Comparison of ENCODE assay signal across 8 cellular contexts in the genomic region with DNA sequence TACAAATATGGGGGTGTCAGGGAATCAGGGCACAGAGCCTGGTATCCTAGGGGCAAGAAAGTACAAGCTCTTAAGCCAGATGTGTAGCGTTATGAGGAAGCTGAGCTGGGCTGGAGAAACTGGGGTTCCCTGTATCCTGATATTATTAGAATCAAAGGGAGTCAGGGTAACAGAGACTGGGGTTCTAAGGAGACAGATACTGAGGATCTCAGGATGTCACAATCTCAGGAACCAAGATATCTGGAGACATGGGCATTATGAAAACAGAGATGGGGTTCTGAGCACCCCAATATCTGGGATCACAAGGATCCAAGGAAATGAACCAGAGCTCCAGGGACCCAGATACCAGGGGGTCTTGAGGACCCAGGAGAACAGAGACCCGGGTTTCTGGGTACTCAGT. TPM values are rescaled to one million over a fixed set of nuclear protein-coding genes. Genes with fewer than 3 reads are reported as not detected.
DNase-seq lines count a peak whose midpoint lies in the region; ATAC-seq, FAIRE-seq and TF ChIP-seq lines count a peak whose summit lies in the region.

No MANE protein-coding gene starts in this region.

- no peaks in the 10 kb centered on the region for H3K27me3 Mint-ChIP-seq in CD4-positive, alpha-beta memory T cell

- no peak overlapping the region for H2AFZ ChIP-seq in endothelial cell of umbilical vein (ENCODE audit: low read depth, low read length)

- peak overlapping the region; percentile 87 to 96 (median 90) for H3K4me3 Mint-ChIP-seq in CD4-positive, alpha-beta memory T cell

- no peaks in the 10 kb centered on the region for H3K9me1 ChIP-seq in endothelial cell of umbilical vein (replicated peaks; ENCODE audit: control insufficient read depth, extremely low read depth, insufficient read depth, low read length)

- dilution Hi-C loops in endothelial cell of umbilical vein (cut with MboI; ENCODE audit: extremely low pct_ligation_motif_present, low sequenced_read_pairs): no loop called here

- no peaks in the 10 kb centered on the region for H3K27me3 ChIP-seq in CD4-positive, alpha-beta memory T cell (ENCODE audit: insufficient read depth, low read length)
- H3K27me3 ChIP-seq in Panc1 (ENCODE audit: control insufficient read depth, insufficient read depth, low read length) (no peaks in the 10 kb centered on the region), endothelial cell of umbilical vein (ENCODE audit: control insufficient read depth in 2 of 2, insufficient read depth in 2 of 2, low read length in 2 of 2) (no peaks in the 10 kb centered on the region), neutrophil (no peaks in the 10 kb centered on the region)

- BruUV-seq in Panc1 (replicated peaks; lab: Mats Ljungman, UMichigan) (TSS peak; percentile 78), endothelial cell of umbilical vein (replicated peaks; lab: Mats Ljungman, UMichigan) (no TSS peak)

- peak overlapping the region; percentile 92 for H3K4me2 ChIP-seq in endothelial cell of umbilical vein (ENCODE audit: insufficient read depth, low read length)

- FAIRE-seq in endothelial cell of umbilical vein (lab: Jason Lieb, UNC): peak; percentile 60

- peaks cover 0 to 2% (median 0%) of the 10 kb centered on the region in 8 donors for H3K9me3 Mint-ChIP-seq in CD4-positive, alpha-beta memory T cell

- H3K4me1 Mint-ChIP-seq in CD4-positive, alpha-beta memory T cell: peaks cover 42 to 78% (median 56%) of the 10 kb centered on the region in 4 donors

- peaks cover 23% of the 10 kb centered on the region for H3K79me2 ChIP-seq in endothelial cell of umbilical vein (ENCODE audit: control insufficient read depth, insufficient read depth, low read length)

- H4K20me1 ChIP-seq in endothelial cell of umbilical vein (replicated peaks; ENCODE audit: control insufficient read depth, extremely low read depth, insufficient read depth, low read length): no peaks in the 10 kb centered on the region

- intact Hi-C loops in CD4-positive, alpha-beta memory T cell (cut with micrococcal nuclease): loop anchor here (5.0 kb wide), 2 partner anchors 143 to 253 kb away; partner anchors contain the start of genes RELB and TOMM40
- intact Hi-C loops in Panc1 (cut with micrococcal nuclease; ENCODE audit: unreplicated experiment): no loop called here
- intact Hi-C loops in endothelial cell of umbilical vein (cut with micrococcal nuclease): loop anchor here (2.0 kb wide), 1 partner anchor 25 kb away; no protein-coding TSS in a partner anchor

- no peak for ATAC-seq in Panc1
- ATAC-seq in GM18868 (IDR thresholded peaks at IDR 0.05; ENCODE audit: unreplicated experiment): no peak
- no peak for ATAC-seq in GM18505 (IDR thresholded peaks at IDR 0.05; ENCODE audit: unreplicated experiment)

- H3K36me3 ChIP-seq in CD4-positive, alpha-beta memory T cell (ENCODE audit: insufficient read depth, low read length): no peaks in the 10 kb centered on the region
- H3K36me3 ChIP-seq in Panc1 (ENCODE audit: control insufficient read depth, insufficient read depth, low read length) (no peaks in the 10 kb centered on the region; the same call in 1 of the 2 replicates), endothelial cell of umbilical vein (ENCODE audit: control insufficient read depth in 2 of 2, extremely low read depth in 1 of 2, insufficient read depth in 2 of 2, low read length in 2 of 2) (peaks cover 0 to 4% of the 10 kb centered on the region in 2 experiments), neutrophil (peaks cover 35% of the 10 kb centered on the region)

- H3K36me3 Mint-ChIP-seq in CD4-positive, alpha-beta memory T cell: peaks cover 13 to 45% of the 10 kb centered on the region in 2 donors

- peak overlapping the region; percentile 52 to 64 for H3K4me3 ChIP-seq in CD4-positive, alpha-beta memory T cell (ENCODE audit: low read length in 2 of 2)
- peak overlapping the region; percentile 68 to 72 for H3K4me3 ChIP-seq in Panc1 (ENCODE audit: low read depth in 2 of 2, low read length in 2 of 2)
- H3K4me3 ChIP-seq in endothelial cell of umbilical vein (replicated peaks in 1 of 3; ENCODE audit: insufficient read depth in 1 of 3, low read depth in 1 of 3, low read length in 3 of 3): peak overlapping the region; percentile 63 to 71 (median 66)
- H3K4me3 ChIP-seq in neutrophil (ENCODE audit: low read depth in 1 of 2, low read length in 1 of 2): peak overlapping the region; percentile 85 to 97

- TF ChIP-seq CTCF in Panc1 (IDR thresholded peaks at IDR 0.05): no peak
- no peak for TF ChIP-seq CTCF in endothelial cell of umbilical vein (IDR thresholded peaks at IDR 0.05; ENCODE audit: extremely low read depth in 1 of 2, insufficient read depth in 1 of 2, low read depth in 1 of 2, low read length in 2 of 2)
- no peak for TF ChIP-seq CTCF in neutrophil (IDR thresholded peaks at IDR 0.05)

- POLR2A ChIA-PET in CD4-positive, alpha-beta memory T cell (lab: Charles Lee; ENCODE audit: partially characterized antibody): interaction anchor here (0.7 to 1.5 kb wide), 3 partner anchors 21 to 25 kb away, joined by 3 to 6 read pairs (median 5); no protein-coding TSS in a partner anchor
- POLR2A ChIA-PET in Panc1 (lab: Charles Lee) (interaction anchor here (0.6 kb wide), 2 partner anchors 28 to 29 kb away, joined by 4 to 5 read pairs; no protein-coding TSS in a partner anchor), endothelial cell of umbilical vein (lab: Charles Lee) (no interaction called here)

- no peaks in the 10 kb centered on the region for H3K9me3 ChIP-seq in CD4-positive, alpha-beta memory T cell (ENCODE audit: control insufficient read depth in 1 of 2, low read length in 2 of 2)
- H3K9me3 ChIP-seq in Panc1 (ENCODE audit: control insufficient read depth, insufficient read depth, low read depth, low read length) (no peaks in the 10 kb centered on the region), endothelial cell of umbilical vein (replicated peaks; ENCODE audit: control insufficient read depth, insufficient read depth, low read length) (no peaks in the 10 kb centered on the region), neutrophil (no peaks in the 10 kb centered on the region)

- in situ Hi-C loops in Panc1 (cut with HindIII; ENCODE audit: low pct_unique_long_range_greater_than_20kb, low sequenced_read_pairs): no loop called here

- peak overlapping the region; percentile 95 to 100 (median 98) for H3K27ac Mint-ChIP-seq in CD4-positive, alpha-beta memory T cell

- CTCF ChIA-PET in CD4-positive, alpha-beta memory T cell (lab: Charles Lee; ENCODE audit: partially characterized antibody): interaction anchor here (1.0 to 2.9 kb wide), 4 partner anchors 17 to 26 kb away, joined by 3 to 16 read pairs (median 7); no protein-coding TSS in a partner anchor
- CTCF ChIA-PET in Panc1 (lab: Charles Lee): interaction anchor here (1.2 kb wide), 1 partner anchor 60 kb away, joined by 4 read pairs; no protein-coding TSS in a partner anchor
- CTCF ChIA-PET in endothelial cell of umbilical vein (lab: Charles Lee): interaction anchor here (0.6 to 3.2 kb wide), 7 partner anchors 9 to 60 kb away, joined by 3 to 22 read pairs (median 5); no protein-coding TSS in a partner anchor

- peak overlapping the region; percentile 87 for H3K9ac ChIP-seq in endothelial cell of umbilical vein (replicated peaks; ENCODE audit: extremely low read depth, insufficient read depth, low read length)

- H3K27ac ChIP-seq in CD4-positive, alpha-beta memory T cell (ENCODE audit: low read depth, low read length): peak overlapping the region; percentile 92
- H3K27ac ChIP-seq in Panc1 (ENCODE audit: low read length) (peak overlapping the region; percentile 89), endothelial cell of umbilical vein (ENCODE audit: insufficient read depth, low read depth, low read length) (peak overlapping the region; percentile 70), neutrophil (peak overlapping the region; percentile 100)

- peaks cover 60% of the 10 kb centered on the region for H3K4me1 ChIP-seq in CD4-positive, alpha-beta memory T cell (ENCODE audit: insufficient read depth, low read length)
- H3K4me1 ChIP-seq in Panc1 (ENCODE audit: control insufficient read depth, insufficient read depth, low read length): peaks cover 44% of the 10 kb centered on the region
- peaks cover 37% of the 10 kb centered on the region for H3K4me1 ChIP-seq in endothelial cell of umbilical vein (ENCODE audit: control insufficient read depth, extremely low read depth, insufficient read depth, low read length)
- H3K4me1 ChIP-seq in neutrophil (ENCODE audit: control insufficient read depth in 1 of 2, insufficient read depth in 1 of 2, low read depth in 1 of 2, low read length in 1 of 2): peaks cover 74 to 76% of the 10 kb centered on the region in 2 experiments

- DNase-seq in CD4-positive, alpha-beta memory T cell: peak in 1 of 5 donors; percentile 15
- no peak for DNase-seq in Panc1 (ENCODE audit: low read depth, low spot score)
- no peak for DNase-seq in endothelial cell of umbilical vein (ENCODE audit: low read depth, low spot score)
- no peak for DNase-seq in stimulated activated CD4-positive, alpha-beta T cell treated with anti-CD3 and anti-CD28 coated beads, Interleukin-1b, Interleukin-23, amount 100 ng/mL, for 48 hours
- no peak for DNase-seq in NCI-H1105 (lab: John Stamatoyannopoulos, UW)

- TF ChIP-seq POLR2A in endothelial cell of umbilical vein (IDR thresholded peaks at IDR 0.05; ENCODE audit: low read depth, low read length): no peak
- TF ChIP-seq POLR2A in GM18505 (IDR thresholded peaks at IDR 0.05; ENCODE audit: borderline replicate concordance, extremely low read depth, insufficient read depth, insufficient read length): no peak

RNA-seq across cellular contexts. Expression of gene BCL3, which starts 0.8 kb away (rescaled TPM):
- total RNA-seq in CD4-positive, alpha-beta memory T cell: 10 to 100 TPM; 10.9 to 11.8 TPM
- 10 to 100 TPM in 1 of 2 donors, 1 to 10 TPM in 1; 3.9 to 15.0 TPM for polyA plus RNA-seq in CD4-positive, alpha-beta memory T cell
- total RNA-seq in Panc1 (2021; ENCODE audit: unreplicated experiment) (48.5 TPM), endothelial cell of umbilical vein (24.0 and 26.9 TPM in 2 replicates)
- polyA plus RNA-seq in Panc1 (2012; ENCODE audit: insufficient read length): 80.9 TPM
- 11.0 and 15.3 TPM in 2 replicates for polyA plus RNA-seq in endothelial cell of umbilical vein
- 7.2 and 9.0 TPM in 2 replicates for polyA plus RNA-seq in endothelial cell of umbilical vein (2011; cell fraction: cytosol; rRNA removed)
- polyA plus RNA-seq in endothelial cell of umbilical vein (2011; cell fraction: nucleus; rRNA removed): 9.7 and 11.6 TPM in 2 replicates
- polyA plus RNA-seq in endothelial cell of umbilical vein (2012): 10.4 and 17.2 TPM in 2 replicates
- polyA minus RNA-seq in endothelial cell of umbilical vein: 4.7 and 10.4 TPM in 2 replicates
- 17.0 TPM for polyA minus RNA-seq in endothelial cell of umbilical vein (2011; cell fraction: cytosol; rRNA and poly(A)+ RNA removed)
- polyA minus RNA-seq in endothelial cell of umbilical vein (2011; cell fraction: nucleus; rRNA and poly(A)+ RNA removed): 5.7 and 7.2 TPM in 2 replicates

RNA-seq across cellular contexts. Expression of gene CBLC, which starts 28.4 kb away (rescaled TPM):
- total RNA-seq in CD4-positive, alpha-beta memory T cell: not detected
- polyA plus RNA-seq in CD4-positive, alpha-beta memory T cell: not detected
- 0.80 TPM for total RNA-seq in Panc1 (2021; ENCODE audit: unreplicated experiment)
- polyA plus RNA-seq in Panc1 (2012; ENCODE audit: insufficient read length): 2.3 TPM
- total RNA-seq in endothelial cell of umbilical vein: not detected in 2 replicates
- 0.04 and 0.08 TPM in 2 replicates for polyA plus RNA-seq in endothelial cell of umbilical vein
- not detected in 2 replicates for polyA plus RNA-seq in endothelial cell of umbilical vein (2011; cell fraction: cytosol; rRNA removed)
- polyA plus RNA-seq in endothelial cell of umbilical vein (2011; cell fraction: nucleus; rRNA removed): 0.10 TPM in 1 of 2 replicates, not detected in the other
- not detected in 2 replicates for polyA plus RNA-seq in endothelial cell of umbilical vein (2012)
- not detected in 2 replicates for polyA minus RNA-seq in endothelial cell of umbilical vein
- polyA minus RNA-seq in endothelial cell of umbilical vein (2011; cell fraction: cytosol; rRNA and poly(A)+ RNA removed): not detected
- not detected in 2 replicates for polyA minus RNA-seq in endothelial cell of umbilical vein (2011; cell fraction: nucleus; rRNA and poly(A)+ RNA removed)

RNA-seq across cellular contexts. Expression of gene CEACAM16, which starts 50.4 kb away (rescaled TPM):
- not detected for total RNA-seq in CD4-positive, alpha-beta memory T cell
- polyA plus RNA-seq in CD4-positive, alpha-beta memory T cell: not detected
- not detected for total RNA-seq in Panc1 (2021; ENCODE audit: unreplicated experiment)
- not detected for polyA plus RNA-seq in Panc1 (2012; ENCODE audit: insufficient read length)
- total RNA-seq in endothelial cell of umbilical vein: not detected in 2 replicates
- polyA plus RNA-seq in endothelial cell of umbilical vein: not detected in 2 replicates
- not detected in 2 replicates for polyA plus RNA-seq in endothelial cell of umbilical vein (2011; cell fraction: cytosol; rRNA removed)
- not detected in 2 replicates for polyA plus RNA-seq in endothelial cell of umbilical vein (2011; cell fraction: nucleus; rRNA removed)
- not detected in 2 replicates for polyA plus RNA-seq in endothelial cell of umbilical vein (2012)
- not detected in 2 replicates for polyA minus RNA-seq in endothelial cell of umbilical vein
- polyA minus RNA-seq in endothelial cell of umbilical vein (2011; cell fraction: cytosol; rRNA and poly(A)+ RNA removed): not detected
- polyA minus RNA-seq in endothelial cell of umbilical vein (2011; cell fraction: nucleus; rRNA and poly(A)+ RNA removed): not detected in 2 replicates

RNA-seq across cellular contexts. Expression of gene BCAM, which starts 59.6 kb away (rescaled TPM):
- total RNA-seq in CD4-positive, alpha-beta memory T cell: not detected
- not detected for polyA plus RNA-seq in CD4-positive, alpha-beta memory T cell
- total RNA-seq in Panc1 (2021; ENCODE audit: unreplicated experiment): 21.5 TPM
- 85.2 TPM for polyA plus RNA-seq in Panc1 (2012; ENCODE audit: insufficient read length)
- total RNA-seq in endothelial cell of umbilical vein: 28.5 and 29.0 TPM in 2 replicates
- polyA plus RNA-seq in endothelial cell of umbilical vein: 23.9 and 32.5 TPM in 2 replicates
- polyA plus RNA-seq in endothelial cell of umbilical vein (2011; cell fraction: cytosol; rRNA removed): 10.3 and 16.7 TPM in 2 replicates
- 38.1 and 38.2 TPM in 2 replicates for polyA plus RNA-seq in endothelial cell of umbilical vein (2011; cell fraction: nucleus; rRNA removed)
- polyA plus RNA-seq in endothelial cell of umbilical vein (2012): 15.7 and 30.3 TPM in 2 replicates
- polyA minus RNA-seq in endothelial cell of umbilical vein: 7.8 and 9.4 TPM in 2 replicates
- not detected for polyA minus RNA-seq in endothelial cell of umbilical vein (2011; cell fraction: cytosol; rRNA and poly(A)+ RNA removed)
- polyA minus RNA-seq in endothelial cell of umbilical vein (2011; cell fraction: nucleus; rRNA and poly(A)+ RNA removed): 5.0 and 12.7 TPM in 2 replicates
